In genomic region chr22:38177926-38178604, GRCh38 we compare ENCODE assay signal across 8 cellular contexts. TPM values are rescaled to one million over a fixed set of nuclear protein-coding genes. Genes with fewer than 3 reads are reported as not detected.
A peak's percentile ranks its signal among the peaks of the same experiment; 100 is the strongest.
DNase-seq lines count a peak whose midpoint lies in the region; ATAC-seq lines count a peak whose summit lies in the region.

No MANE protein-coding gene starts in this region.

- H3K27me3 ChIP-seq in aorta (ENCODE audit: control insufficient read depth in 1 of 2, insufficient read depth in 2 of 2, low read length in 1 of 2) = no peaks in the 10 kb centered on the region

- no peak for ATAC-seq in aorta (ENCODE audit: low FRiP score)
- ATAC-seq in HG03196 (IDR thresholded peaks at IDR 0.05; ENCODE audit: unreplicated experiment) = no peak
- ATAC-seq in GM21619 (IDR thresholded peaks at IDR 0.05; ENCODE audit: unreplicated experiment) = no peak

- H3K4me1 ChIP-seq in mesodermal cell (ENCODE audit: control insufficient read depth, insufficient read depth, low read length, poor library complexity, severe bottlenecking) (peaks cover 13% of the 10 kb centered on the region), aorta (ENCODE audit: control insufficient read depth in 1 of 2, insufficient read depth in 2 of 2, low read length in 2 of 2) (no peaks in the 10 kb centered on the region)

- DNase-seq in GM03348 (ENCODE audit: low spot score) (peak; percentile 84), NCI-H748 (lab: John Stamatoyannopoulos, UW; ENCODE audit: unreplicated experiment) (peak; percentile 52), dermis blood vessel endothelial cell (peak; percentile 91), aorta (peak; percentile 42 to 50), mesenteric fat pad (ENCODE audit: low spot score) (no peak)

- H3K4me3 ChIP-seq in mesodermal cell (ENCODE audit: extremely low read depth, insufficient read depth, low read length, poor library complexity, severe bottlenecking) (no peak overlapping the region), aorta (ENCODE audit: low read length in 2 of 2) (no peak overlapping the region)

- H3K9me3 ChIP-seq in mesodermal cell (ENCODE audit: control insufficient read depth, low read length) = no peaks in the 10 kb centered on the region
- H3K9me3 ChIP-seq in aorta (ENCODE audit: control insufficient read depth, low read length) = no peaks in the 10 kb centered on the region

- intact Hi-C loops in aorta (cut with DNase I) = no loop called here

- WGBS in mesodermal cell (ENCODE audit: insufficient coverage in 2 of 2), 2 experiments = 64 to 84% methylated on average over 8 to 14 of the region's 15 CpGs
- 35 to 37% methylated on average over 15 of the region's 15 CpGs for WGBS in aorta, 2 donors

- no peaks in the 10 kb centered on the region for H3K36me3 ChIP-seq in mesodermal cell (ENCODE audit: control insufficient read depth, insufficient read depth, low read length)
- no peaks in the 10 kb centered on the region for H3K36me3 ChIP-seq in aorta (ENCODE audit: control insufficient read depth in 1 of 2, insufficient read depth in 2 of 2, low read length in 1 of 2)

- H3K27ac ChIP-seq in mesodermal cell (ENCODE audit: low read depth, low read length, severe bottlenecking) (peak overlapping the region; percentile 93), aorta (ENCODE audit: low read depth in 1 of 2, low read length in 2 of 2) (peak overlapping the region in 1 of 2 donors; percentile 63)

RNA-seq across cellular contexts. Expression of gene PLA2G6, which starts 3.6 kb away (rescaled TPM):
- 4.6 and 10.6 TPM in 2 replicates for total RNA-seq in dermis blood vessel endothelial cell
- polyA plus RNA-seq in mesodermal cell (2013, experiment 1 of 2) = 17.3 TPM
- 16.0 TPM for polyA plus RNA-seq in mesodermal cell (2013, experiment 2 of 2)
- total RNA-seq in aorta = 10 to 100 TPM; 25.0 to 25.8 TPM
- 10 to 100 TPM in 1 of 2 donors, 1 to 10 TPM in 1; 8.8 to 74.1 TPM for polyA plus RNA-seq in aorta
- total RNA-seq in mesenteric fat pad = 54.1 TPM

RNA-seq across cellular contexts. Expression of gene MAFF, which starts 23.7 kb away (rescaled TPM):
- total RNA-seq in dermis blood vessel endothelial cell = 96.3 and 164 TPM in 2 replicates
- 18.8 TPM for polyA plus RNA-seq in mesodermal cell (2013, experiment 1 of 2)
- 14.8 TPM for polyA plus RNA-seq in mesodermal cell (2013, experiment 2 of 2)
- 100 to 1,000 TPM in 1 of 2 donors, 10 to 100 TPM in 1; 73.1 to 145 TPM for total RNA-seq in aorta
- 10 to 100 TPM; 57.4 to 86.8 TPM for polyA plus RNA-seq in aorta
- 101 TPM for total RNA-seq in mesenteric fat pad
